Comparison of ENCODE assay signal across 24 cellular contexts in the genomic region with DNA sequence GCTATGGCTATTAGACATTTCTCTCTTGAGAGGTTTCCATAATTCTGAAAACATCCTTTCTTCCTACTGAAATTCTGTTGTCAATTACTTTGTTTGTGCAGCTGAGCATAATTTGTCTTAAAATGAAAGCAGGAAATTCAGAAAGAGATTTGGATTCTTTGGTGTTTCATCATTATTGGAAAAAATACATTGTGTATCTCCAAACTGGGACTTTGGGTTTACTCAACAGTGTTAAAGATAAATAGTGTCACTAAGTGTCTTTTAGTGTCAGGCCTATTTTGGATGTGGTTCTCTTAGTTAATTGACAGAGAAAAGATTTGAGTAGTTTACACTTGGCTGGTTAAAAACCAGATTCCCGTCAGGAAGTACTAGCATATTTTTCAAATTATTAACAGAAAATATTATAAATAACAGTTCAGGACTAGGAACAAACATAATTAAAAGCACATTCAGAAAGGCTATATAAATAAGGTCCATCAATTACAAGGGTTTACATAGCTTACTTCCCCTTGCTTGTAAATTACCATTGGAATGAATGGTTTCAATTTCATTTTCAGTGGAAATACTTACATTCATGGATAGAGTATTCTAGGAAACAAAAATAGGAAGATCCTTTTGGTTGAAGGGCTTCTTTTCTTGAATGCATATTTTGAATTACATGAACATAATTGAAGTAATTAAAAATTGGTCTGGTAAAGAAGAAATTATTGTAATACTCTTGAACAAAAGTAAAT.
DNase-seq lines count a peak whose midpoint lies in the region; ATAC-seq and TF ChIP-seq lines count a peak whose summit lies in the region.
"Had no signal": no experiment of that assay in that cellular context is flagged by ENCODE, and none has a peak within 500 bp of the region (broad histone marks: within the 10 kb centered on the region; RNA-seq: fewer than 3 reads in every experiment).

No MANE protein-coding gene starts in this region.

- no peaks in the 10 kb centered on the region for H3K79me2 ChIP-seq in MM.1S (ENCODE audit: low read length)

- H3K36me3 Mint-ChIP-seq in nephron (ENCODE audit: low read depth): peaks cover 32% of the 10 kb centered on the region
- H3K36me3 Mint-ChIP-seq: immature natural killer cell had no signal

- no peak for TF ChIP-seq EP300 in upper lobe of left lung (IDR thresholded peaks at IDR 0.05)

- H3K4me3 Mint-ChIP-seq in nephron: no peak overlapping the region
- H3K4me3 Mint-ChIP-seq: brain; CD4-positive, alpha-beta T cell; HFFc6; immature natural killer cell had no signal

- 0 to 53% methylated on average over 1 of the region's 1 CpG for WGBS in upper lobe of left lung, 2 donors

- POLR2A ChIA-PET in BJ (lab: Charles Lee): interaction anchor here (0.6 kb wide), 2 partner anchors 413 to 670 kb away, joined by 3 read pairs; no protein-coding TSS in a partner anchor

- H3K4me1 ChIP-seq in upper lobe of left lung: no peaks in the 10 kb centered on the region
- peaks cover 15% of the 10 kb centered on the region for H3K4me1 ChIP-seq in MM.1S (ENCODE audit: low read length)
- H3K4me1 ChIP-seq: gastroesophageal sphincter, suprapubic skin had no signal

- H3K4me1 Mint-ChIP-seq in nephron: peaks cover 10% of the 10 kb centered on the region
- H3K4me1 Mint-ChIP-seq: brain, immature natural killer cell had no signal

- H3K27ac Mint-ChIP-seq in nephron: peak overlapping the region; percentile 12 to 45 (median 15)
- H3K27ac Mint-ChIP-seq: brain; CD4-positive, alpha-beta T cell; HFFc6; immature natural killer cell had no signal

- H3K27me3 ChIP-seq in BJ (ENCODE audit: control insufficient read depth, insufficient read depth, low read length) (no peaks in the 10 kb centered on the region), upper lobe of left lung (no peaks in the 10 kb centered on the region), MM.1S (replicated peaks; ENCODE audit: insufficient read depth, low read length) (no peaks in the 10 kb centered on the region)
- H3K27me3 ChIP-seq: gastroesophageal sphincter, suprapubic skin had no signal

- TF ChIP-seq POLR2A in upper lobe of left lung (IDR thresholded peaks at IDR 0.05): no peak
- TF ChIP-seq POLR2A in erythroblast (IDR thresholded peaks at IDR 0.05; ENCODE audit: low read length): no peak

- TF ChIP-seq CTCF in BJ (IDR thresholded peaks at IDR 0.05; ENCODE audit: insufficient read depth, low read depth, low read length) (no peak), choroid plexus epithelial cell (conservative IDR thresholded peaks at IDR 0.05; ENCODE audit: low read depth, low read length) (no peak), nephron (IDR thresholded peaks at IDR 0.05; ENCODE audit: unreplicated experiment in 3 of 3) (no peak), upper lobe of left lung (IDR thresholded peaks at IDR 0.05) (no peak), MM.1S (IDR thresholded peaks at IDR 0.05; ENCODE audit: low read length) (no peak)

- no peaks in the 10 kb centered on the region for H3K27me3 Mint-ChIP-seq in nephron (ENCODE audit: low read depth)
- H3K27me3 Mint-ChIP-seq: brain; CD4-positive, alpha-beta T cell had no signal

- no peak overlapping the region for H3K9ac ChIP-seq in MM.1S (ENCODE audit: low read length)

- H3K36me3 ChIP-seq in BJ (ENCODE audit: control insufficient read depth, insufficient read depth, low read length) (no peaks in the 10 kb centered on the region), upper lobe of left lung (no peaks in the 10 kb centered on the region), MM.1S (replicated peaks; ENCODE audit: insufficient read depth, low read length) (no peaks in the 10 kb centered on the region)
- H3K36me3 ChIP-seq: gastroesophageal sphincter, suprapubic skin had no signal

- no peak overlapping the region for H3K4me2 ChIP-seq in MM.1S (ENCODE audit: low read depth, low read length)

- H3F3A ChIP-seq in MM.1S (ENCODE audit: insufficient read depth, low read length): no peaks in the 10 kb centered on the region

- H2AFZ ChIP-seq in MM.1S (ENCODE audit: low read length): no peak overlapping the region

- peaks cover 25% of the 10 kb centered on the region for H3K9me3 Mint-ChIP-seq in nephron

- H3K4me3 ChIP-seq in BJ (ENCODE audit: low read depth, low read length): no peak overlapping the region
- H3K4me3 ChIP-seq in choroid plexus epithelial cell (ENCODE audit: low read depth, low read length): no peak overlapping the region
- H3K4me3 ChIP-seq in upper lobe of left lung: no peak overlapping the region
- H3K4me3 ChIP-seq in MM.1S (ENCODE audit: low read length): no peak overlapping the region
- H3K4me3 ChIP-seq: gastroesophageal sphincter, suprapubic skin had no signal

- CTCF ChIA-PET in BJ (lab: Yijun Ruan, JAX): no interaction called here

- H4K20me1 ChIP-seq in MM.1S (ENCODE audit: insufficient read depth, low read length): no peaks in the 10 kb centered on the region

- peaks cover 0 to 7% (median 0%) of the 10 kb centered on the region in 4 donors for H3K9me3 ChIP-seq in upper lobe of left lung
- H3K9me3 ChIP-seq in MM.1S (replicated peaks; ENCODE audit: insufficient read depth, low read length): no peaks in the 10 kb centered on the region

- ATAC-seq in upper lobe of left lung (ENCODE audit: low FRiP score in 2 of 2): no peak
- ATAC-seq: gastroesophageal sphincter, sciatic nerve had no signal

- H3K27ac ChIP-seq in upper lobe of left lung (no peak overlapping the region), MM.1S (ENCODE audit: low read length) (no peak overlapping the region)
- H3K27ac ChIP-seq: gastroesophageal sphincter, suprapubic skin had no signal

- no peaks in the 10 kb centered on the region for H3K9me2 ChIP-seq in MM.1S (replicated peaks; ENCODE audit: insufficient read depth, low read length)

- DNase-seq in BJ (ENCODE audit: low read depth): peak; percentile 57
- DNase-seq in NCI-H146 (lab: John Stamatoyannopoulos, UW): peak; percentile 32
- peak; percentile 23 for DNase-seq in choroid plexus epithelial cell (ENCODE audit: low read depth)
- DNase-seq in upper lobe of left lung: no peak
- no peak for DNase-seq in erythroblast (lab: John Stamatoyannopoulos, UW)
- DNase-seq in MM.1S: no peak
- no peak for DNase-seq in CD1c-positive myeloid dendritic cell (ENCODE audit: extremely low spot score)
- DNase-seq: activated CD4-positive, alpha-beta T cell treated with anti-CD3 and anti-CD28 coated beads for 4 hours; activated T-cell treated with anti-CD3 and anti-CD28 coated beads for 4 hours; CD4-positive, alpha-beta T cell; cerebellar nuclear complex; HFFc6; hypothalamus; immature natural killer cell; mesendoderm; NCI-H1092; NCI-H2029; NCI-H526 treated with DMSO at 0.1 percent for 48 hours; stimulated activated naive CD4-positive, alpha-beta T cell had no signal

Comparison
In these comparisons a context has a peak if more than half of its experiments do, and no peak if none do; other contexts are left out.
1. DNase-seq: peak in BJ (single experiment), NCI-H146 (single experiment) and choroid plexus epithelial cell (single experiment); none in upper lobe of left lung (0 of 2), erythroblast (0 of 2), MM.1S (single experiment) and CD1c-positive myeloid dendritic cell (single experiment).